Comparison of ENCODE assay signal across 28 cellular contexts in genomic region chr6:3304500-3305215, GRCh38.
"Had no signal": no experiment of that assay in that cellular context is flagged by ENCODE, and none has a peak within 500 bp of the region (broad histone marks: within the 10 kb centered on the region; RNA-seq: fewer than 3 reads in every experiment).

No MANE protein-coding gene starts in this region.

- H3K27me3 Mint-ChIP-seq: activated naive CD8-positive, alpha-beta T cell; progenitor cell of endocrine pancreas had no signal

- H3K4me3 ChIP-seq: colonic mucosa, right lobe of liver, smooth muscle cell, tibial nerve had no signal

- H3K4me2 ChIP-seq: smooth muscle cell had no signal

- H3K27ac Mint-ChIP-seq: activated naive CD8-positive, alpha-beta T cell; mesothelial cell of epicardium; naive B cell; progenitor cell of endocrine pancreas; stimulated activated naive B cell treated with anti-CD40 and anti-IgM and Interleukin-4, amounts not matched to agents 10 μg/mL and 1 μg/mL and 100 μg/mL, for 72 hours; T-helper 2 cell treated with Interferon-gamma antibody and Interleukin-4, amounts not matched to agents 5 μg/mL and 100 μg/mL, for 36 hours had no signal

- H3K27me3 ChIP-seq: colonic mucosa, right lobe of liver, tibial nerve had no signal

- FAIRE-seq: bronchial epithelial cell, endometrium, frontal cortex, islet of Langerhans, urothelium cell line had no signal

- H3K4me1 ChIP-seq: colonic mucosa, right lobe of liver, tibial nerve had no signal

- H3K4me1 Mint-ChIP-seq: mesothelial cell of epicardium; naive B cell; neural crest cell; stimulated activated naive B cell treated with anti-CD40 and anti-IgM and Interleukin-4, amounts not matched to agents 10 μg/mL and 1 μg/mL and 100 μg/mL, for 72 hours had no signal

- H3K36me3 ChIP-seq: colonic mucosa had no signal

- ATAC-seq: left ventricle myocardium superior; stimulated activated naive B cell treated with anti-CD40 and anti-IgM and Interleukin-4, amounts not matched to agents 10 μg/mL and 1 μg/mL and 100 μg/mL, for 72 hours had no signal

- H3K9me3 Mint-ChIP-seq: T-helper 2 cell treated with Interferon-gamma antibody and Interleukin-4, amounts not matched to agents 5 μg/mL and 100 μg/mL, for 36 hours had no signal

- H3K9me3 ChIP-seq: colonic mucosa, right lobe of liver, tibial nerve had no signal

- H3K27ac ChIP-seq: colonic mucosa, epithelial cell of prostate, right lobe of liver, tibial nerve had no signal

- H3K4me3 Mint-ChIP-seq: activated naive CD8-positive, alpha-beta T cell; mesothelial cell of epicardium; naive B cell; neural crest cell; stimulated activated naive B cell treated with anti-CD40 and anti-IgM and Interleukin-4, amounts not matched to agents 10 μg/mL and 1 μg/mL and 100 μg/mL, for 72 hours; T-helper 2 cell treated with Interferon-gamma antibody and Interleukin-4, amounts not matched to agents 5 μg/mL and 100 μg/mL, for 36 hours had no signal

- DNase-seq: activated CD4-positive, alpha-beta T cell treated with anti-CD3 and anti-CD28 coated beads for 4 hours; activated CD4-positive, alpha-beta T cell treated with anti-CD3 and anti-CD28 coated beads, Interleukin-2, amount 50 U/mL, for 4 hours; activated CD8-positive, alpha-beta memory T cell treated with anti-CD3 and anti-CD28 coated beads for 24 hours; activated effector memory CD4-positive, alpha-beta T cell treated with Interleukin-2 at 50 U/mL for 16 hours; activated naive CD4-positive, alpha-beta T cell treated with Interleukin-2 at 50 U/mL for 16 hours; anterior cingulate cortex; colonic mucosa; effector CD8-positive, alpha-beta T cell; left ventricle myocardium superior; naive B cell; stimulated activated CD4-positive, alpha-beta T cell treated with anti-CD3 and anti-CD28 coated beads, Interleukin-15, amount 100 ng/mL, for 24 hours; stimulated activated CD4-positive, alpha-beta T cell treated with anti-CD3 and anti-CD28 coated beads, Interleukin-2, amount 100 ng/mL, for 24 hours; stimulated activated naive B cell treated with anti-CD40 and anti-IgM and Interleukin-4, amounts not matched to agents 10 μg/mL and 1 μg/mL and 100 μg/mL, for 72 hours; T-helper 1 cell had no signal
